In the genomic region with DNA sequence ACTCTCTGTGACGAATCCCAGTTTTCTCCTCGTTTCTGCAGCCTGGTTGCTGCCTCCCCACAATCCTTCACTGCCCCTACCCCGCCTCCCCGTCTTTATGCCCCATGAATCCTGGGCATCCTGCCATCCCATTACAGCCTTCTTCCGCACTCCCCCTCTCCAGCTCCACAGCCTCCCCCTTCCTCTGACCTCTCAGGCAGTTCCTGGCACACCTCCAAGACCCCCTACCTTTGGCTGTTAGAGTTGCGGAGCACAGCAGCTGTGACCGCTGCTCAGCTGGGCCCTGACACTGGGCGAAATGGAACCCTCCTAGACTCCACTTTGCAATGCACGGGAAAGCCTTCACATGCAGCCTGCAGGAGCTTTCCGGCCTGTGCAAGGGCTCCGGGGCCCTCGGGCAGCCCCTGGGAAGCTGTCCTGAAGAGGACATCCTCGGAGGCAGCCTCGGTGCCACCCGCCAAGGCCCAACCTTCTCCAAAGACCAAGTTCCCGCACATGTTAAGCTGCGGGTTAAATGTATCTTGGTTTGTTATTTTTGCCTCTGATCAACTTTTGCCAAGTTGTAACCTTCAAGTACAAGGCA, we compare ENCODE assay signal across 18 cellular contexts.
DNase-seq lines count a peak whose midpoint lies in the region; ATAC-seq and TF ChIP-seq lines count a peak whose summit lies in the region.
"Had no signal": no experiment of that assay in that cellular context is flagged by ENCODE, and none has a peak within 500 bp of the region (broad histone marks: within the 10 kb centered on the region; RNA-seq: fewer than 3 reads in every experiment).

No MANE protein-coding gene starts in this region.

- H3K36me3 Mint-ChIP-seq in activated T-helper 2 cell treated with anti-CD3 and anti-CD28 coated beads, Interferon-gamma antibody, Interleukin-2, Interleukin-4, amounts not matched to agents 10 μg/mL and 5 μg/mL and 100 μg/mL, durations not matched to agents 14 hours and 24 hours and 36 hours (ENCODE audit: low read depth) = no peaks in the 10 kb centered on the region

- H3K27ac Mint-ChIP-seq in activated T-helper 2 cell treated with anti-CD3 and anti-CD28 coated beads, Interferon-gamma antibody, Interleukin-2, Interleukin-4, amounts not matched to agents 10 μg/mL and 5 μg/mL and 100 μg/mL, durations not matched to agents 14 hours and 24 hours and 36 hours = no peak overlapping the region
- H3K27ac Mint-ChIP-seq: effector memory CD8-positive, alpha-beta T cell had no signal

- peaks cover 25% of the 10 kb centered on the region for H3K27me3 ChIP-seq in PC-3 (ENCODE audit: low read length)
- H3K27me3 ChIP-seq: gastrocnemius medialis had no signal

- H3K4me1 Mint-ChIP-seq in activated T-helper 2 cell treated with anti-CD3 and anti-CD28 coated beads, Interferon-gamma antibody, Interleukin-2, Interleukin-4, amounts not matched to agents 10 μg/mL and 5 μg/mL and 100 μg/mL, durations not matched to agents 14 hours and 24 hours and 36 hours (ENCODE audit: low read depth) = no peaks in the 10 kb centered on the region

- no peak overlapping the region for H3K4me2 ChIP-seq in PC-3 (ENCODE audit: low read length)
- H3K4me2 ChIP-seq: A549, smooth muscle cell had no signal

- no peaks in the 10 kb centered on the region for H3K4me1 ChIP-seq in PC-3 (ENCODE audit: insufficient read depth, low read length)
- H3K4me1 ChIP-seq: A549 had no signal

- POLR2A ChIA-PET in PC-3 (lab: Charles Lee; ENCODE audit: unreplicated experiment) = no interaction called here

- no peaks in the 10 kb centered on the region for H3K9me3 ChIP-seq in PC-3 (ENCODE audit: low read length)
- H3K9me3 ChIP-seq: A549, gastrocnemius medialis, neutrophil, thoracic aorta had no signal

- H3K79me2 ChIP-seq in PC-3 (ENCODE audit: low read length) = no peaks in the 10 kb centered on the region

- CTCF ChIA-PET in PC-3 (lab: Charles Lee) = no interaction called here

- H3K4me3 ChIP-seq in PC-3 (ENCODE audit: low read length) = no peak overlapping the region
- H3K4me3 ChIP-seq: A549, gastrocnemius medialis, smooth muscle cell, thoracic aorta had no signal

- no TSS peak for BruUV-seq in PC-3 (replicated peaks; lab: Mats Ljungman, UMichigan)

- no peaks in the 10 kb centered on the region for H3K36me3 ChIP-seq in PC-3 (ENCODE audit: low read depth, low read length)
- H3K36me3 ChIP-seq: gastrocnemius medialis, neutrophil, thoracic aorta had no signal

- H3F3A ChIP-seq in PC-3 (ENCODE audit: low read length, unreplicated experiment) = no peaks in the 10 kb centered on the region

- no peak overlapping the region for H2AFZ ChIP-seq in PC-3 (ENCODE audit: low read length)

- no peak overlapping the region for H3K27ac ChIP-seq in PC-3 (ENCODE audit: low read length)
- H3K27ac ChIP-seq: A549, gastrocnemius medialis, neutrophil, thoracic aorta had no signal

- H4K20me1 ChIP-seq in PC-3 (ENCODE audit: low read length) = no peaks in the 10 kb centered on the region

- DNase-seq in NCI-H1436 (lab: John Stamatoyannopoulos, UW) = peak; percentile 28
- no peak for DNase-seq in NCI-H1436 treated with DMSO at 0.1 percent for 48 hours (lab: John Stamatoyannopoulos, UW)
- DNase-seq in NCI-H748 treated with DMSO at 0.1 percent for 48 hours (lab: John Stamatoyannopoulos, UW) = peak; percentile 70
- DNase-seq in globus pallidus (ENCODE audit: low spot score) = peak; percentile 75
- DNase-seq in sciatic nerve (ENCODE audit: low spot score) = peak; percentile 70
- DNase-seq in activated T-helper 2 cell treated with anti-CD3 and anti-CD28 coated beads, Interferon-gamma antibody, Interleukin-2, Interleukin-4, amounts not matched to agents 10 μg/mL and 5 μg/mL and 100 μg/mL, durations not matched to agents 14 hours and 24 hours and 36 hours (ENCODE audit: low spot score) = no peak
- DNase-seq in PC-3 = no peak
- DNase-seq: activated CD8-positive, alpha-beta memory T cell treated with anti-CD3 and anti-CD28 coated beads, Interleukin-2, amount 50 U/mL, for 48 hours; aorta; effector memory CD8-positive, alpha-beta T cell; gastrocnemius medialis; Karpas-422; left ventricle myocardium superior had no signal

- H3K9me3 Mint-ChIP-seq in activated T-helper 2 cell treated with anti-CD3 and anti-CD28 coated beads, Interferon-gamma antibody, Interleukin-2, Interleukin-4, amounts not matched to agents 10 μg/mL and 5 μg/mL and 100 μg/mL, durations not matched to agents 14 hours and 24 hours and 36 hours = no peaks in the 10 kb centered on the region
- H3K9me3 Mint-ChIP-seq: effector memory CD8-positive, alpha-beta T cell had no signal

- no peak for TF ChIP-seq CTCF in PC-3 (conservative IDR thresholded peaks at IDR 0.05; ENCODE audit: low read depth, low read length)

- H3K9ac ChIP-seq in PC-3 (ENCODE audit: low read length) = no peak overlapping the region

- ATAC-seq in sciatic nerve (peak; percentile 41), GM18907 (IDR thresholded peaks at IDR 0.05; ENCODE audit: unreplicated experiment) (no peak), PC-3 (no peak)
- ATAC-seq: A549; effector memory CD8-positive, alpha-beta T cell; gastrocnemius medialis; left ventricle myocardium superior had no signal

- intact Hi-C loops in sciatic nerve (cut with DNase I) = no loop called here
- intact Hi-C loops in activated T-helper 2 cell treated with anti-CD3 and anti-CD28 coated beads, Interferon-gamma antibody, Interleukin-2, Interleukin-4, amounts not matched to agents 10 μg/mL and 5 μg/mL and 100 μg/mL, durations not matched to agents 14 hours and 24 hours and 36 hours (cut with micrococcal nuclease) = no loop called here
- intact Hi-C loops in PC-3 (cut with micrococcal nuclease) = no loop called here

- H3K27me3 Mint-ChIP-seq in activated T-helper 2 cell treated with anti-CD3 and anti-CD28 coated beads, Interferon-gamma antibody, Interleukin-2, Interleukin-4, amounts not matched to agents 10 μg/mL and 5 μg/mL and 100 μg/mL, durations not matched to agents 14 hours and 24 hours and 36 hours (ENCODE audit: low read depth) = no peaks in the 10 kb centered on the region

- H3K4me3 Mint-ChIP-seq in activated T-helper 2 cell treated with anti-CD3 and anti-CD28 coated beads, Interferon-gamma antibody, Interleukin-2, Interleukin-4, amounts not matched to agents 10 μg/mL and 5 μg/mL and 100 μg/mL, durations not matched to agents 14 hours and 24 hours and 36 hours (ENCODE audit: low read depth) = no peak overlapping the region
- H3K4me3 Mint-ChIP-seq: effector memory CD8-positive, alpha-beta T cell had no signal

- H3K9me2 ChIP-seq in PC-3 (replicated peaks; ENCODE audit: low read length) = no peaks in the 10 kb centered on the region

Comparison
In these comparisons a context has a peak if more than half of its experiments do, and no peak if none do; other contexts are left out.
1. DNase-seq: peak in NCI-H1436 (single experiment), NCI-H748 treated with DMSO at 0.1 percent for 48 hours (single experiment), globus pallidus (single experiment) and sciatic nerve (single experiment); none in NCI-H1436 treated with DMSO at 0.1 percent for 48 hours (single experiment), activated T-helper 2 cell treated with anti-CD3 and anti-CD28 coated beads, Interferon-gamma antibody, Interleukin-2, Interleukin-4, amounts not matched to agents 10 μg/mL and 5 μg/mL and 100 μg/mL, durations not matched to agents 14 hours and 24 hours and 36 hours (single experiment) and PC-3 (single experiment).